Comparison of ENCODE assay signal across 1 cellular context in genomic region chr16:85460983-85461813, GRCh38.
A peak's percentile ranks its signal among the peaks of the same experiment; 100 is the strongest.
TF ChIP-seq lines count a peak whose summit lies in the region.

No MANE protein-coding gene starts in this region.

TF ChIP-seq in HEK293, 187 proteins besides CTCF, POLR2A, EP300 and RAD21 (continued from another document and continues in another):
- TF ChIP-seq PRDM10 (tag by site-specific recombination; IDR thresholded peaks at IDR 0.05) (peak; percentile 96), ZNF148 (tag by site-specific recombination; IDR thresholded peaks at IDR 0.05; ENCODE audit: borderline replicate concordance) (no peak), ZNF239 (tag by site-specific recombination; IDR thresholded peaks at IDR 0.05) (no peak), ZNF221 (tag by site-specific recombination; IDR thresholded peaks at IDR 0.05; ENCODE audit: borderline replicate concordance) (no peak), ZNF366 (tag by site-specific recombination; conservative IDR thresholded peaks at IDR 0.05) (no peak), ZNF280D (tag by site-specific recombination; IDR thresholded peaks at IDR 0.05) (no peak), ZNF777 (tag by site-specific recombination; IDR thresholded peaks at IDR 0.05; ENCODE audit: borderline replicate concordance) (no peak), ZNF350 (tag by site-specific recombination; IDR thresholded peaks at IDR 0.05) (no peak), ZNF670 (tag by site-specific recombination; IDR thresholded peaks at IDR 0.05; ENCODE audit: low read depth) (no peak), OSR2 (tag by site-specific recombination; IDR thresholded peaks at IDR 0.05) (peak; percentile 65), EGR2 (tag by site-specific recombination; IDR thresholded peaks at IDR 0.05; ENCODE audit: low read depth) (peak; percentile 33; the same call in 1 of the 2 replicates), ZNF580 (tag by site-specific recombination; IDR thresholded peaks at IDR 0.05) (peak; percentile 32; the same call in 1 of the 2 replicates), ZNF449 (tag by site-specific recombination; IDR thresholded peaks at IDR 0.05) (no peak), ZSCAN30 (tag by site-specific recombination; IDR thresholded peaks at IDR 0.05) (no peak), ZNF354C (tag by site-specific recombination; IDR thresholded peaks at IDR 0.05; ENCODE audit: borderline replicate concordance, low read depth) (no peak), ZNF175 (tag by site-specific recombination; IDR thresholded peaks at IDR 0.05) (no peak), ZBTB11 (tag by site-specific recombination; conservative IDR thresholded peaks at IDR 0.05; ENCODE audit: low read depth) (no peak), ZNF324 (tag by site-specific recombination; IDR thresholded peaks at IDR 0.05) (no peak), HIC1 (tag by site-specific recombination; IDR thresholded peaks at IDR 0.05) (no peak), TSHZ1 (tag by site-specific recombination; IDR thresholded peaks at IDR 0.05; ENCODE audit: borderline replicate concordance) (no peak), ZNF704 (tag by site-specific recombination; IDR thresholded peaks at IDR 0.05) (no peak), ZBTB48 (tag by site-specific recombination; IDR thresholded peaks at IDR 0.05) (peak; percentile 57), ZNF266 (tag by site-specific recombination; IDR thresholded peaks at IDR 0.05; ENCODE audit: low read depth) (no peak), PATZ1 (tag by site-specific recombination; IDR thresholded peaks at IDR 0.05) (peak; percentile 59), MYNN (tag by site-specific recombination; IDR thresholded peaks at IDR 0.05; ENCODE audit: borderline replicate concordance) (no peak), ZNF48 (tag by site-specific recombination; IDR thresholded peaks at IDR 0.05) (no peak), SCRT2 (tag by site-specific recombination; IDR thresholded peaks at IDR 0.05) (peak; percentile 67)
